1 cellular context compared by ENCODE assay signal in genomic region chr11:68289456-68289855, GRCh38.
TF ChIP-seq lines count a peak whose summit lies in the region.

No MANE protein-coding gene starts in this region.

TF ChIP-seq in K562, 482 proteins besides CTCF, POLR2A, EP300 and RAD21 (continued from another document):
- TF ChIP-seq, protein P1, sequence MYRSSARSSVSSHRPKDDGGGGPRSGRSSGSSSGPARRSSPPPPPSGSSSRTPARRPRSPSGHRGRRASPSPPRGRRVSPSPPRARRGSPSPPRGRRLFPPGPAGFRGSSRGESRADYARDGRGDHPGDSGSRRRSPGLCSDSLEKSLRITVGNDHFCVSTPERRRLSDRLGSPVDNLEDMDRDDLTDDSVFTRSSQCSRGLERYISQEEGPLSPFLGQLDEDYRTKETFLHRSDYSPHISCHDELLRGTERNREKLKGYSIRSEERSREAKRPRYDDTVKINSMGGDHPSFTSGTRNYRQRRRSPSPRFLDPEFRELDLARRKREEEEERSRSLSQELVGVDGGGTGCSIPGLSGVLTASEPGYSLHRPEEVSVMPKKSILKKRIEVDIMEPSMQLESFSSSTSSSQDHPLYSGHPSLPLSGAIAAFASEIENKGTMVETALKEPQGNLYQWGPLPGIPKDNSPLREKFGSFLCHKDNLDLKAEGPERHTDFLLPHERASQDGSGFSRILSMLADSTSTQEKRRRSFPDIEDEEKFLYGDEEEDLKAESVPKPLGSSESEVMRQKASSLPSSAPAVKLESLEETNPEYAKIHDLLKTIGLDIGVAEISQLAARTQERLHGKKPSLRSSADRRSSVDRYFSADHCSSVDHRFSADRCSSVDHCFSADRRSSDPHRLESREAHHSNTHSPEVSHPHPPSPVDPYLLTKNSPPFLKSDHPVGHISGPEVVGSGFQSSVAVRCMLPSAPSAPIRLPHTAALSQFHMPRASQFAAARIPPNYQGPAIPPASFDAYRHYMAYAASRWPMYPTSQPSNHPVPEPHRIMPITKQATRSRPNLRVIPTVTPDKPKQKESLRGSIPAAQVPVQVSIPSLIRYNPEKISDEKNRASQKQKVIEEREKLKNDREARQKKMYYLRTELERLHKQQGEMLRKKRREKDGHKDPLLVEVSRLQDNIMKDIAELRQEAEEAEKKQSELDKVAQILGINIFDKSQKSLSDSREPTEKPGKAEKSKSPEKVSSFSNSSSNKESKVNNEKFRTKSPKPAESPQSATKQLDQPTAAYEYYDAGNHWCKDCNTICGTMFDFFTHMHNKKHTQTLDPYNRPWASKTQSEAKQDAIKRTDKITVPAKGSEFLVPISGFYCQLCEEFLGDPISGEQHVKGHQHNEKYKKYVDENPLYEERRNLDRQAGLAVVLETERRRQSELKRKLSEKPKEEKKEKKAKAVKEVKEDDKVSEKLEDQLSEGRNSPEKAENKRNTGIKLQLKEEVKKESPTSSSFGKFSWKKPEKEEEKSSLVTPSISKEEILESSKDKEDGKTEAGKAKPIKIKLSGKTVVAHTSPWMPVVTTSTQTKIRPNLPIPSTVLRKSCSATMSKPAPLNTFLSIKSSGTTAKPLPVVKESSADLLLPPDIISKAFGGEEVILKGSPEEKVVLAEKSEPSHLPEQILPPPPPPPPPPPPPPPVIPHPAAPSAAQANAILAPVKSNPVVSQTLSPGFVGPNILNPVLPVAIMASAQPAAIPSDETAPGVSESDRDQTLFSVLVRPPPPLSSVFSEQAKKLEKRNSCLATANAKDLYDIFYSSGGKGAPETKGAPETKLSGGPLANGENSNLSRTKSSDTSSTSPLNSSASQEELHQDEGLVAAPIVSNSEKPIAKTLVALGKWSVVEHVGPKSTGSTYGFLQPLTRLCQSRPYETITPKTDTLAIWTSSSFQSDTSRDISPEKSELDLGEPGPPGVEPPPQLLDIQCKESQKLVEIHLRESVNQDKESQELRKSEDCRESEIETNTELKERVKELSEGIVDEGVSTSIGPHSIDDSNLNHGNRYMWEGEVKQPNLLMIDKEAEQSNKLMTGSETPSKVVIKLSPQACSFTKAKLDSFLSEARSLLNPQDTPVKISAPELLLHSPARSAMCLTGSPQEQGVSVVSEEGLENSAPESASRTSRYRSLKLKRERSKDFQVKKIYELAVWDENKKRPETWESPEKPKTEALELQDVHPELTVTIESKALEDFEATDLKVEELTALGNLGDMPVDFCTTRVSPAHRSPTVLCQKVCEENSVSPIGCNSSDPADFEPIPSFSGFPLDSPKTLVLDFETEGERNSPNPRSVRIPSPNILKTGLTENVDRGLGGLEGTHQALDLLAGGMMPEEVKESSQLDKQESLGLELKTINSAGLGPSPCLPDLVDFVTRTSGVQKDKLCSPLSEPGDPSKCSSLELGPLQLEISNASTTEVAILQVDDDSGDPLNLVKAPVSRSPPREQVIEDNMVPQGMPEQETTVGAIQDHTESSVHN (IDR thresholded peaks at IDR 0.05; ENCODE audit: borderline replicate concordance in 1 of 2, low read depth in 1 of 2), result no peak
- no peak for TF ChIP-seq ZNF232 (CRISPR knock-in tag; IDR thresholded peaks at IDR 0.05)
- no peak for TF ChIP-seq TFE3 (CRISPR knock-in tag; IDR thresholded peaks at IDR 0.05)
- no peak for TF ChIP-seq EP400 (IDR thresholded peaks at IDR 0.05)
- TF ChIP-seq, protein P2, sequence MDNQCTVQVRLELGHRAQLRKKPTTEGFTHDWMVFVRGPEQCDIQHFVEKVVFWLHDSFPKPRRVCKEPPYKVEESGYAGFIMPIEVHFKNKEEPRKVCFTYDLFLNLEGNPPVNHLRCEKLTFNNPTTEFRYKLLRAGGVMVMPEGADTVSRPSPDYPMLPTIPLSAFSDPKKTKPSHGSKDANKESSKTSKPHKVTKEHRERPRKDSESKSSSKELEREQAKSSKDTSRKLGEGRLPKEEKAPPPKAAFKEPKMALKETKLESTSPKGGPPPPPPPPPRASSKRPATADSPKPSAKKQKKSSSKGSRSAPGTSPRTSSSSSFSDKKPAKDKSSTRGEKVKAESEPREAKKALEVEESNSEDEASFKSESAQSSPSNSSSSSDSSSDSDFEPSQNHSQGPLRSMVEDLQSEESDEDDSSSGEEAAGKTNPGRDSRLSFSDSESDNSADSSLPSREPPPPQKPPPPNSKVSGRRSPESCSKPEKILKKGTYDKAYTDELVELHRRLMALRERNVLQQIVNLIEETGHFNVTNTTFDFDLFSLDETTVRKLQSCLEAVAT (IDR thresholded peaks at IDR 0.05), result no peak
- TF ChIP-seq ZFP30 (CRISPR knock-in tag; IDR thresholded peaks at IDR 0.05; ENCODE audit: borderline replicate concordance), result no peak
- TF ChIP-seq POLR3A (IDR thresholded peaks at IDR 0.05; ENCODE audit: borderline replicate concordance, extremely low read depth, insufficient read depth, insufficient read length), result no peak
- TF ChIP-seq KAT8 (IDR thresholded peaks at IDR 0.05; ENCODE audit: low read depth), result no peak
- peak; percentile 82 for TF ChIP-seq TRIM28 (IDR thresholded peaks at IDR 0.05)
- TF ChIP-seq CBX3 (IDR thresholded peaks at IDR 0.05; ENCODE audit: borderline replicate concordance in 1 of 2, low read length in 2 of 2), result peak in 1 of 2 experiments; percentile 46; a peak in 1 of 3 replicates
- no peak for TF ChIP-seq CBFB (CRISPR knock-in tag; IDR thresholded peaks at IDR 0.05)
- TF ChIP-seq, protein P3, sequence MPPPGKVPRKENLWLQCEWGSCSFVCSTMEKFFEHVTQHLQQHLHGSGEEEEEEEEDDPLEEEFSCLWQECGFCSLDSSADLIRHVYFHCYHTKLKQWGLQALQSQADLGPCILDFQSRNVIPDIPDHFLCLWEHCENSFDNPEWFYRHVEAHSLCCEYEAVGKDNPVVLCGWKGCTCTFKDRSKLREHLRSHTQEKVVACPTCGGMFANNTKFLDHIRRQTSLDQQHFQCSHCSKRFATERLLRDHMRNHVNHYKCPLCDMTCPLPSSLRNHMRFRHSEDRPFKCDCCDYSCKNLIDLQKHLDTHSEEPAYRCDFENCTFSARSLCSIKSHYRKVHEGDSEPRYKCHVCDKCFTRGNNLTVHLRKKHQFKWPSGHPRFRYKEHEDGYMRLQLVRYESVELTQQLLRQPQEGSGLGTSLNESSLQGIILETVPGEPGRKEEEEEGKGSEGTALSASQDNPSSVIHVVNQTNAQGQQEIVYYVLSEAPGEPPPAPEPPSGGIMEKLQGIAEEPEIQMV (tag; conservative IDR thresholded peaks at IDR 0.05; ENCODE audit: low read depth), result no peak
- no peak for TF ChIP-seq MAFK (IDR thresholded peaks at IDR 0.05; ENCODE audit: low read length)
- no peak for TF ChIP-seq JUN (IDR thresholded peaks at IDR 0.05; ENCODE audit: borderline replicate concordance, low read depth, low read length)
- no peak for TF ChIP-seq JUN (CRISPR knock-in tag; IDR thresholded peaks at IDR 0.05; ENCODE audit: borderline replicate concordance)
- no peak for TF ChIP-seq RUNX1 (IDR thresholded peaks at IDR 0.05; ENCODE audit: low read depth)
- TF ChIP-seq, protein P4, sequence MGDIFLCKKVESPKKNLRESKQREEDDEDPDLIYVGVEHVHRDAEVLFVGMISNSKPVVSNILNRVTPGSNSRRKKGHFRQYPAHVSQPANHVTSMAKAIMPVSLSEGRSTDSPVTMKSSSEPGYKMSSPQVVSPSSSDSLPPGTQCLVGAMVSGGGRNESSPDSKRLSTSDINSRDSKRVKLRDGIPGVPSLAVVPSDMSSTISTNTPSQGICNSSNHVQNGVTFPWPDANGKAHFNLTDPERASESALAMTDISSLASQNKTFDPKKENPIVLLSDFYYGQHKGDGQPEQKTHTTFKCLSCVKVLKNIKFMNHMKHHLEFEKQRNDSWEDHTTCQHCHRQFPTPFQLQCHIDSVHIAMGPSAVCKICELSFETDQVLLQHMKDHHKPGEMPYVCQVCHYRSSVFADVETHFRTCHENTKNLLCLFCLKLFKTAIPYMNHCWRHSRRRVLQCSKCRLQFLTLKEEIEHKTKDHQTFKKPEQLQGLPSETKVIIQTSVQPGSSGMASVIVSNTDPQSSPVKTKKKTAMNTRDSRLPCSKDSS (IDR thresholded peaks at IDR 0.05; ENCODE audit: low read depth, partially characterized antibody), result peak; percentile 48
